Comparison of ENCODE assay signal across 23 cellular contexts in the genomic region with DNA sequence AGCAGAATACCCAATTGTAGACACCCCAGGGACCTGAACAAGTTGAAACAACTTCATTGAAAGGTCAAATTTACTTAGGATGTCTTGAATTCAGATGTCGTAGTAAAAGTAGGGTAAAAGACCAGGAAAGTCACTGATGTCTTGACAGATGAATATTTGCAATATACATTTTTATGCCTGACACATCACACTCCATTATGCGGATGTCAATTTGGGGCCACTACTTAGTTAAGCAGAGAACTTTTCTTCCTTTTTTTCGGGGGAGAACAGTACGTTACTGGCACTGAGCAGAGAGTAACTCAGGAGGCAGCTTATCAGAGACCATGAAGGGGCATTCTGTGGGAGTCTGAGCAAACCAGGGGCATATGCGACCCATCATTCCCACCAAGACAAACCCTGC. TPM values are rescaled to one million over a fixed set of nuclear protein-coding genes. Genes with fewer than 3 reads are reported as not detected.
"Had no signal": no experiment of that assay in that cellular context is flagged by ENCODE, and none has a peak within 500 bp of the region (broad histone marks: within the 10 kb centered on the region; RNA-seq: fewer than 3 reads in every experiment).

No MANE protein-coding gene starts in this region.

- H3K27me3 ChIP-seq: SJSA1 had no signal

- ATAC-seq: activated CD4-positive, CD25-positive, alpha-beta regulatory T cell treated with anti-CD3 and anti-CD28 coated beads, Interleukin-2, amount 50 U/mL, for 24 hours; activated CD8-positive, alpha-beta T cell treated with anti-CD3 and anti-CD28 coated beads for 36 hours; SK-N-SH treated with all-trans-retinoic acid at 6 μM for 48 hours had no signal

- H3K27ac ChIP-seq: brain microvascular endothelial cell, cardiac muscle cell, Peyer's patch, RWPE1, SJSA1 had no signal

- H3K9me3 ChIP-seq: Peyer's patch had no signal

- DNase-seq: activated CD4-positive, alpha-beta T cell treated with anti-CD3 and anti-CD28 coated beads for 4 hours; activated CD8-positive, alpha-beta memory T cell treated with anti-CD3 and anti-CD28 coated beads, Interleukin-2, amount 50 U/mL, for 4 hours; activated CD8-positive, alpha-beta T cell treated with anti-CD3 and anti-CD28 coated beads for 36 hours; activated naive CD4-positive, alpha-beta T cell treated with anti-CD3 and anti-CD28 coated beads, Interleukin-2, amount 50 U/mL, for 16 hours; activated naive CD8-positive, alpha-beta T cell treated with anti-CD3 and anti-CD28 coated beads, Interleukin-2, amount 10 ng/mL, durations not matched to agents 7 days and 5 days; brain microvascular endothelial cell; Kasumi-1; NCI-H1048; NCI-H146; NCI-H1930; NCI-H2171 treated with DMSO at 0.1 percent for 48 hours; NCI-H226; NCI-H510A; NCI-H69; Peyer's patch; Right ventricle myocardium superior; SW 1271 had no signal

- H3K36me3 ChIP-seq: brain microvascular endothelial cell, cardiac muscle cell, Peyer's patch, SJSA1 had no signal

- H3K4me1 ChIP-seq: Peyer's patch had no signal

- H3K4me3 ChIP-seq: cardiac muscle cell, Peyer's patch, SJSA1 had no signal

RNA-seq across cellular contexts. Expression of gene ITGA8, which starts 4.9 kb away (rescaled TPM):
- total RNA-seq: activated CD8-positive, alpha-beta T cell treated with anti-CD3 and anti-CD28 coated beads for 36 hours; activated naive CD8-positive, alpha-beta T cell treated with anti-CD3 and anti-CD28 coated beads, Interleukin-2, amount 10 ng/mL, durations not matched to agents 7 days and 5 days; T-helper 1 cell treated with Interleukin-12 subunit alpha and Interleukin-12 subunit beta and Interleukin-4 antibody, amounts not matched to agents 30 ng/mL and 1 ng/mL, for 36 hours had no signal
